ENCODE assay signal across 1 cellular context in genomic region chr14:100554082-100554677, GRCh38.
TF ChIP-seq lines count a peak whose summit lies in the region.

No MANE protein-coding gene starts in this region.

TF ChIP-seq in HEK293, 187 proteins besides CTCF, POLR2A, EP300 and RAD21 (continued from another document and continues in another):
- TF ChIP-seq ZBTB10 (tag by site-specific recombination; IDR thresholded peaks at IDR 0.05) (no peak), ZNF157 (tag by site-specific recombination; IDR thresholded peaks at IDR 0.05) (no peak), TRIM28 (IDR thresholded peaks at IDR 0.05; ENCODE audit: borderline replicate concordance, low read length) (no peak), ZNF76 (tag by site-specific recombination; IDR thresholded peaks at IDR 0.05; ENCODE audit: borderline replicate concordance, low read depth) (no peak), ZNF600 (tag by site-specific recombination; IDR thresholded peaks at IDR 0.05) (peak; percentile 29; the same call in 1 of the 2 replicates), ZNF146 (tag by site-specific recombination; IDR thresholded peaks at IDR 0.05) (no peak), ZNF624 (tag by site-specific recombination; IDR thresholded peaks at IDR 0.05) (no peak), ZFP37 (tag by site-specific recombination; IDR thresholded peaks at IDR 0.05) (no peak), SP7 (tag by site-specific recombination; IDR thresholded peaks at IDR 0.05) (peak; percentile 29; the same call in 1 of the 2 replicates), ZFP69B (tag by site-specific recombination; IDR thresholded peaks at IDR 0.05) (peak; percentile 57; the same call in 1 of the 2 replicates), ZFHX2 (tag by site-specific recombination; conservative IDR thresholded peaks at IDR 0.05) (peak; percentile 65), ZBTB20 (tag by site-specific recombination; IDR thresholded peaks at IDR 0.05) (no peak), ZNF48 (tag by site-specific recombination; IDR thresholded peaks at IDR 0.05) (no peak), ZNF654 (tag by site-specific recombination; IDR thresholded peaks at IDR 0.05; ENCODE audit: low read depth) (no peak), ZNF274 (IDR thresholded peaks at IDR 0.05; ENCODE audit: low read length) (no peak), ZNF274 (tag by site-specific recombination; IDR thresholded peaks at IDR 0.05; ENCODE audit: borderline replicate concordance) (no peak), TSHZ1 (tag by site-specific recombination; IDR thresholded peaks at IDR 0.05; ENCODE audit: borderline replicate concordance) (no peak), ZNF121 (tag by site-specific recombination; IDR thresholded peaks at IDR 0.05) (no peak), ZNF585B (tag by site-specific recombination; IDR thresholded peaks at IDR 0.05) (no peak), PBX3 (CRISPR knock-in tag; IDR thresholded peaks at IDR 0.05) (no peak), ZNF621 (tag by site-specific recombination; IDR thresholded peaks at IDR 0.05) (no peak), ZNF561 (tag by site-specific recombination; IDR thresholded peaks at IDR 0.05; ENCODE audit: borderline replicate concordance) (no peak), ZSCAN30 (tag by site-specific recombination; IDR thresholded peaks at IDR 0.05) (no peak), ZNF398 (tag by site-specific recombination; IDR thresholded peaks at IDR 0.05) (no peak), ZBTB7A (tag by site-specific recombination; IDR thresholded peaks at IDR 0.05; ENCODE audit: low read depth) (no peak), KLF10 (tag by site-specific recombination; IDR thresholded peaks at IDR 0.05) (no peak), ZNF747 (tag by site-specific recombination; IDR thresholded peaks at IDR 0.05) (no peak), KLF9 (tag by site-specific recombination; IDR thresholded peaks at IDR 0.05; ENCODE audit: low read depth) (no peak), HOXD13 (CRISPR knock-in tag; IDR thresholded peaks at IDR 0.05; ENCODE audit: borderline replicate concordance) (no peak), ZBTB6 (tag by site-specific recombination; IDR thresholded peaks at IDR 0.05) (peak; percentile 12; the same call in 1 of the 2 replicates), ZNF514 (tag by site-specific recombination; IDR thresholded peaks at IDR 0.05) (no peak), EGR2 (tag by site-specific recombination; IDR thresholded peaks at IDR 0.05; ENCODE audit: low read depth) (no peak), KLF7 (tag by site-specific recombination; IDR thresholded peaks at IDR 0.05; ENCODE audit: borderline replicate concordance) (no peak), ZNF658 (tag by site-specific recombination; IDR thresholded peaks at IDR 0.05) (no peak), ZNF174 (tag by site-specific recombination; IDR thresholded peaks at IDR 0.05) (no peak), ZNF626 (tag by site-specific recombination; IDR thresholded peaks at IDR 0.05) (no peak), ZNF155 (tag by site-specific recombination; IDR thresholded peaks at IDR 0.05) (no peak), SCRT2 (tag by site-specific recombination; IDR thresholded peaks at IDR 0.05) (0 out of 2 replicates have a peak, but pooled peaks have one; percentile 10), KLF17 (tag by site-specific recombination; IDR thresholded peaks at IDR 0.05) (peak; percentile 60), ZNF280C (tag by site-specific recombination; IDR thresholded peaks at IDR 0.05) (no peak), SETDB1 (IDR thresholded peaks at IDR 0.05; ENCODE audit: insufficient read length, low read length) (no peak), YY1 (tag by site-specific recombination; IDR thresholded peaks at IDR 0.05) (no peak), MYNN (tag by site-specific recombination; IDR thresholded peaks at IDR 0.05; ENCODE audit: borderline replicate concordance) (no peak), ZIC2 (tag by site-specific recombination; IDR thresholded peaks at IDR 0.05) (0 out of 2 replicates have a peak, but pooled peaks have one; percentile 19)
- TF ChIP-seq, protein P1, sequence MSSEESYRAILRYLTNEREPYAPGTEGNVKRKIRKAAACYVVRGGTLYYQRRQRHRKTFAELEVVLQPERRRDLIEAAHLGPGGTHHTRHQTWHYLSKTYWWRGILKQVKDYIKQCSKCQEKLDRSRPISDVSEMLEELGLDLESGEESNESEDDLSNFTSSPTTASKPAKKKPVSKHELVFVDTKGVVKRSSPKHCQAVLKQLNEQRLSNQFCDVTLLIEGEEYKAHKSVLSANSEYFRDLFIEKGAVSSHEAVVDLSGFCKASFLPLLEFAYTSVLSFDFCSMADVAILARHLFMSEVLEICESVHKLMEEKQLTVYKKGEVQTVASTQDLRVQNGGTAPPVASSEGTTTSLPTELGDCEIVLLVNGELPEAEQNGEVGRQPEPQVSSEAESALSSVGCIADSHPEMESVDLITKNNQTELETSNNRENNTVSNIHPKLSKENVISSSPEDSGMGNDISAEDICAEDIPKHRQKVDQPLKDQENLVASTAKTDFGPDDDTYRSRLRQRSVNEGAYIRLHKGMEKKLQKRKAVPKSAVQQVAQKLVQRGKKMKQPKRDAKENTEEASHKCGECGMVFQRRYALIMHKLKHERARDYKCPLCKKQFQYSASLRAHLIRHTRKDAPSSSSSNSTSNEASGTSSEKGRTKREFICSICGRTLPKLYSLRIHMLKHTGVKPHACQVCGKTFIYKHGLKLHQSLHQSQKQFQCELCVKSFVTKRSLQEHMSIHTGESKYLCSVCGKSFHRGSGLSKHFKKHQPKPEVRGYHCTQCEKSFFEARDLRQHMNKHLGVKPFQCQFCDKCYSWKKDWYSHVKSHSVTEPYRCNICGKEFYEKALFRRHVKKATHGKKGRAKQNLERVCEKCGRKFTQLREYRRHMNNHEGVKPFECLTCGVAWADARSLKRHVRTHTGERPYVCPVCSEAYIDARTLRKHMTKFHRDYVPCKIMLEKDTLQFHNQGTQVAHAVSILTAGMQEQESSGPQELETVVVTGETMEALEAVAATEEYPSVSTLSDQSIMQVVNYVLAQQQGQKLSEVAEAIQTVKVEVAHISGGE (tag by site-specific recombination; conservative IDR thresholded peaks at IDR 0.05; ENCODE audit: low read depth): no peak
- TF ChIP-seq, protein P2, sequence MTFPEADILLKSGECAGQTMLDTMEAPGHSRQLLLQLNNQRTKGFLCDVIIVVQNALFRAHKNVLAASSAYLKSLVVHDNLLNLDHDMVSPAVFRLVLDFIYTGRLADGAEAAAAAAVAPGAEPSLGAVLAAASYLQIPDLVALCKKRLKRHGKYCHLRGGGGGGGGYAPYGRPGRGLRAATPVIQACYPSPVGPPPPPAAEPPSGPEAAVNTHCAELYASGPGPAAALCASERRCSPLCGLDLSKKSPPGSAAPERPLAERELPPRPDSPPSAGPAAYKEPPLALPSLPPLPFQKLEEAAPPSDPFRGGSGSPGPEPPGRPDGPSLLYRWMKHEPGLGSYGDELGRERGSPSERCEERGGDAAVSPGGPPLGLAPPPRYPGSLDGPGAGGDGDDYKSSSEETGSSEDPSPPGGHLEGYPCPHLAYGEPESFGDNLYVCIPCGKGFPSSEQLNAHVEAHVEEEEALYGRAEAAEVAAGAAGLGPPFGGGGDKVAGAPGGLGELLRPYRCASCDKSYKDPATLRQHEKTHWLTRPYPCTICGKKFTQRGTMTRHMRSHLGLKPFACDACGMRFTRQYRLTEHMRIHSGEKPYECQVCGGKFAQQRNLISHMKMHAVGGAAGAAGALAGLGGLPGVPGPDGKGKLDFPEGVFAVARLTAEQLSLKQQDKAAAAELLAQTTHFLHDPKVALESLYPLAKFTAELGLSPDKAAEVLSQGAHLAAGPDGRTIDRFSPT (tag by site-specific recombination; IDR thresholded peaks at IDR 0.05): no peak
